ENCODE assay signal across 19 cellular contexts in the genomic region with DNA sequence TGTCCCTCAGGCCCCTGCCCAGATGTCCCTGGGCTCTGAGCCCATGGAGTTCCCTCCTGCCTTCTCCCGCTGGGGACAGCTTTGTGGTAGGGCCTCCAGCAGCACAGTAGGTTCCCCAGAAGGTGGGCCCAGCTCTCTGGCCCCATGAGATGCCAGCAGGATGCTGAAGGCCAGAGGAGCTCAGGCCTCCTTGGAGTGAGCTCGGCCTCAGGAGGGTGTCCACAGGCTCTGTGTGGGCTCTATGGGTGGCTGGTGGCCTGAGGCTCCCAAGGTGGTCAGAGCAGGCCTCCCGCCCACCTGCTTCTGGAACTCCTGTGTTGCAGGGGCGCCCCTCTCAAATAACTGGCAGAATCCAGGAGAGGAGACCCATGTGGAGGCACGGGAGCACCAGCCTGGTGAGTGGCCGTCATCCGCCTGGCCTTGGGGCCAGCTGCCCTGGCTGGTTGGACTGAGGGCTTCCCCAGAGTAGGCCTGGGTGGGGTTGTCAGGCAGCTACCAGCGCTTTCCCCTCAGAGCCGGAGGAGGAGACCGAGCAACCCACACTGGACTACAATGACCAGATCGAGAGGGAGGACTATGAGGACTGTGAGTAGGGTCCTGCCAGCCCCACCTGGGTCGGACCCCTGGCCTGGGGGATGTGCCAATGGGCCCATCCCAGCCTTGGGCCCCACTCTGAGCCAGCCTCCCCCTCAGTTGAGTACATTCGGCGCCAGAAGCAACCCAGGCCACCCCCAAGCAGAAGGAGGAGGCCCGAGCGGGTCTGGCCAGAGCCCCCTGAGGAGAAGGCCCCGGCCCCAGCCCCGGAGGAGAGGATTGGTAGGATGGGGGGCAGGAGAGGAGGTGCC. TPM values are rescaled to one million over a fixed set of nuclear protein-coding genes. Genes with fewer than 3 reads are reported as not detected.
DNase-seq lines count a peak whose midpoint lies in the region; ATAC-seq and TF ChIP-seq lines count a peak whose summit lies in the region.
"Had no signal": no experiment of that assay in that cellular context is flagged by ENCODE, and none has a peak within 500 bp of the region (broad histone marks: within the 10 kb centered on the region; RNA-seq: fewer than 3 reads in every experiment).

No MANE protein-coding gene starts in this region.

- H3K4me1 ChIP-seq in esophagus squamous epithelium (peaks cover 6 to 82% (median 44%) of the 10 kb centered on the region in 3 donors), stomach smooth muscle (ENCODE audit: control insufficient read depth, insufficient read depth, low read length) (peaks cover 37% of the 10 kb centered on the region)
- H3K4me1 ChIP-seq: BE2C, psoas muscle had no signal

- no peak for ATAC-seq in HG02938 (IDR thresholded peaks at IDR 0.05; ENCODE audit: unreplicated experiment)
- ATAC-seq: activated naive CD4-positive, alpha-beta T cell treated with anti-CD3 and anti-CD28 coated beads, Interleukin-2, amount 50 U/mL, for 72 hours; psoas muscle had no signal

- no peak for DNase-seq in HFF-Myc (ENCODE audit: extremely low read depth, low read depth)
- DNase-seq in esophagus squamous epithelium (lab: John Stamatoyannopoulos, UW) = no peak
- DNase-seq in NCI-H187 (lab: John Stamatoyannopoulos, UW) = no peak
- DNase-seq in SIG-M5 treated with dmso at 0.1 percent for 504 hours (lab: John Stamatoyannopoulos, UW; ENCODE audit: unreplicated experiment) = no peak
- DNase-seq: activated T-cell treated with anti-CD3 and anti-CD28 coated beads, Interleukin-2, amount 50 U/mL, for 1 hour; BE2C; DMS153; effector CD8-positive, alpha-beta T cell; naive B cell; NCI-H2081 treated with DMSO at 0.1 percent for 48 hours; NCI-H69; PC-9; stimulated activated CD4-positive, alpha-beta T cell treated with anti-CD3 and anti-CD28 coated beads, Interleukin-15, amount 100 ng/mL, for 24 hours had no signal

- TF ChIP-seq CTCF in HFF-Myc (IDR thresholded peaks at IDR 0.05; ENCODE audit: low read depth, low read length, missing control alignments) (no peak), esophagus squamous epithelium (IDR thresholded peaks at IDR 0.05) (no peak)

- H3K27me3 ChIP-seq in esophagus squamous epithelium (peaks cover 0 to 28% (median 0%) of the 10 kb centered on the region in 4 donors), stomach smooth muscle (ENCODE audit: control insufficient read depth in 1 of 2, insufficient read depth in 2 of 2, low read length in 2 of 2) (peaks cover 4 to 42% of the 10 kb centered on the region in 2 donors)
- H3K27me3 ChIP-seq: BE2C had no signal

- H3K9me3 ChIP-seq in esophagus squamous epithelium (no peaks in the 10 kb centered on the region), stomach smooth muscle (ENCODE audit: control insufficient read depth in 2 of 2, low read length in 2 of 2) (no peaks in the 10 kb centered on the region)
- H3K9me3 ChIP-seq: BE2C, psoas muscle had no signal

- H3K4me3 ChIP-seq in HFF-Myc (replicated peaks; ENCODE audit: low read depth, low read length) (peak overlapping the region; percentile 55; the same call in 1 of the 2 replicates), esophagus squamous epithelium (peak overlapping the region in 1 of 4 donors; percentile 67), stomach smooth muscle (ENCODE audit: low read length in 2 of 2) (no peak overlapping the region)
- H3K4me3 ChIP-seq: PC-9, psoas muscle had no signal

- 83% methylated on average over 3 of the region's 18 CpGs; no CpG with 5 or more reads in 1 of the 2 donors for WGBS in esophagus squamous epithelium, 2 donors

- intact Hi-C loops in esophagus squamous epithelium (cut with DNase I) = no loop called here

- peaks cover 0 to 50% (median 4%) of the 10 kb centered on the region in 3 donors for H3K36me3 ChIP-seq in esophagus squamous epithelium
- peaks cover 0 to 7% of the 10 kb centered on the region in 2 donors for H3K36me3 ChIP-seq in stomach smooth muscle (ENCODE audit: control insufficient read depth in 2 of 2, insufficient read depth in 2 of 2, low read length in 2 of 2)
- H3K36me3 ChIP-seq: BE2C had no signal

- no peak overlapping the region for H3K9ac ChIP-seq in stomach smooth muscle (ENCODE audit: low read length in 2 of 2)

- TF ChIP-seq POLR2A in esophagus squamous epithelium (IDR thresholded peaks at IDR 0.05) = no peak

- H3K27ac ChIP-seq in esophagus squamous epithelium (peak overlapping the region in 3 of 4 donors; percentile 85 to 92 (median 91)), stomach smooth muscle (ENCODE audit: low read length) (peak overlapping the region; percentile 11)
- H3K27ac ChIP-seq: PC-9, psoas muscle had no signal

RNA-seq across cellular contexts. Expression of a gene that starts 3.2 kb away (rescaled TPM):
- 10 to 100 TPM in 2 of 4 donors, 1 to 10 TPM in 2; 4.6 to 83.9 (median 25.2) TPM for total RNA-seq in esophagus squamous epithelium

RNA-seq across cellular contexts. Expression of a gene that starts 16.0 kb away (rescaled TPM):
- total RNA-seq in esophagus squamous epithelium = 100 to 1,000 TPM in 1 of 4 donors, 10 to 100 TPM in 3; 71.2 to 164 (median 89.5) TPM

RNA-seq across cellular contexts. Expression of a gene that starts 25.0 kb away (rescaled TPM):
- 10 to 100 TPM; 24.1 to 45.9 (median 24.8) TPM for total RNA-seq in esophagus squamous epithelium

RNA-seq across cellular contexts. Expression of a gene that starts 33.8 kb away (rescaled TPM):
- not detected for total RNA-seq in esophagus squamous epithelium
- total RNA-seq: activated naive CD4-positive, alpha-beta T cell treated with anti-CD3 and anti-CD28 coated beads, Interleukin-2, amount 50 U/mL, for 72 hours; bronchial epithelial cell; liver; PC-9 had no signal

RNA-seq across cellular contexts. Expression of a gene that starts 42.0 kb away (rescaled TPM):
- 1 to 10 TPM in 2 of 4 donors, under 1 TPM in 1, not detected in 1; 0.57 to 1.6 (median 1.3) TPM for total RNA-seq in esophagus squamous epithelium
